23 cellular contexts compared by ENCODE assay signal in the genomic region with DNA sequence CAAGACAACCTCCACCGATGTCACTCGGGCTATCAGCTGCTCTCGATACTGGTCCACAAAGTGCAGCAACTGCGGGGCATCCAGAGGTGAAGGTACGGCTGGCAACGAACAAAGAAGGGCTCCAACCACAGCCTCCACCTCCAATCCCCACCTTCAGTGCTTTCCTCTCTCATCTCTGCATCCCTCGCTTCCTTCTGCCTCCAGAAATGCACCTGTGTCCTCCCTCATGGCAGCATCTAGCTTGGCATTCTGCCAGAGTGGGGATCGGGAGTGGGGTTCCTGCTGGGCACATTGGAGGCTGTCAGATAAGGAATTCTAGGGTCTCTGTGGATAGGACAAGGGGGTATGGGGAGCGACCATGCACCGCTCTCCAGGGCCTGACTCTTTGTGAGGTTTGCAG.
"Had no signal": no experiment of that assay in that cellular context is flagged by ENCODE, and none has a peak within 500 bp of the region (broad histone marks: within the 10 kb centered on the region; RNA-seq: fewer than 3 reads in every experiment).

No MANE protein-coding gene starts in this region.

- H3K9me3 Mint-ChIP-seq: activated CD4-positive, alpha-beta memory T cell treated with anti-CD3 and anti-CD28 coated beads for 36 hours; activated naive CD4-positive, alpha-beta T cell treated with anti-CD3 and anti-CD28 coated beads for 36 hours; activated T-cell treated with anti-CD3 and anti-CD28 coated beads, Interleukin-2, amount 50 U/mL, for 4 hours had no signal

- H3K79me2 ChIP-seq: parathyroid adenoma had no signal

- H3K27ac ChIP-seq: left lung, lower lobe of right lung, parathyroid adenoma, psoas muscle, tibial nerve had no signal

- H3K4me1 ChIP-seq: left lung, lower lobe of right lung, parathyroid adenoma, tibial nerve had no signal

- DNase-seq: activated CD4-positive, alpha-beta memory T cell treated with anti-CD3 and anti-CD28 coated beads for 36 hours; activated CD4-positive, alpha-beta T cell treated with anti-CD3 and anti-CD28 coated beads, Interleukin-2, amount 10 ng/mL, durations not matched to agents 24 days and 14 days; activated CD4-positive, CD25-positive, alpha-beta regulatory T cell treated with anti-CD3 and anti-CD28 coated beads, Interleukin-2, amount 50 U/mL, for 72 hours; activated CD8-positive, alpha-beta memory T cell treated with anti-CD3 and anti-CD28 coated beads, Interleukin-2, amount 50 U/mL, for 48 hours; activated effector memory CD4-positive, alpha-beta T cell treated with anti-CD3 and anti-CD28 coated beads, Interleukin-2, amount 50 U/mL, for 16 hours; activated naive CD4-positive, alpha-beta T cell treated with anti-CD3 and anti-CD28 coated beads for 36 hours; activated T-cell treated with anti-CD3 and anti-CD28 coated beads, Interleukin-2, amount 50 U/mL, for 4 hours; dermis blood vessel endothelial cell; effector CD4-positive, alpha-beta T cell; left lung; lower lobe of right lung; mesendoderm; mucosa of descending colon; nucleus accumbens; psoas muscle; stimulated activated CD4-positive, alpha-beta T cell treated with anti-CD3 and anti-CD28 coated beads, Interleukin-1b, Interleukin-23, amount 100 ng/mL, for 48 hours; stimulated activated CD4-positive, alpha-beta T cell treated with anti-CD3 and anti-CD28 coated beads, Interleukin-4, amount 100 ng/mL, for 4 hours; stimulated activated CD8-positive, alpha-beta memory T cell treated with anti-CD3 and anti-CD28 coated beads, Interleukin-4, amount 100 ng/mL, for 48 hours; T-helper 1 cell had no signal

- H2AFZ ChIP-seq: parathyroid adenoma had no signal

- H3K4me3 ChIP-seq: left lung, lower lobe of right lung, mucosa of descending colon, psoas muscle, smooth muscle cell, tibial nerve had no signal

- H3K4me3 Mint-ChIP-seq: activated CD4-positive, alpha-beta memory T cell treated with anti-CD3 and anti-CD28 coated beads for 36 hours; activated CD4-positive, alpha-beta T cell treated with anti-CD3 and anti-CD28 coated beads, Interleukin-2, amount 10 ng/mL, durations not matched to agents 24 days and 14 days; activated naive CD4-positive, alpha-beta T cell treated with anti-CD3 and anti-CD28 coated beads for 36 hours; activated T-cell treated with anti-CD3 and anti-CD28 coated beads, Interleukin-2, amount 50 U/mL, for 4 hours; stimulated activated memory B cell treated with anti-CD40 and anti-IgM and Interleukin-4, amounts not matched to agents 10 μg/mL and 1 μg/mL and 100 μg/mL, for 72 hours had no signal

- H3K27me3 Mint-ChIP-seq: activated CD4-positive, alpha-beta memory T cell treated with anti-CD3 and anti-CD28 coated beads for 36 hours; activated CD4-positive, alpha-beta T cell treated with anti-CD3 and anti-CD28 coated beads, Interleukin-2, amount 10 ng/mL, durations not matched to agents 24 days and 14 days; stimulated activated memory B cell treated with anti-CD40 and anti-IgM and Interleukin-4, amounts not matched to agents 10 μg/mL and 1 μg/mL and 100 μg/mL, for 72 hours had no signal

- H3K27ac Mint-ChIP-seq: activated CD4-positive, alpha-beta T cell treated with anti-CD3 and anti-CD28 coated beads, Interleukin-2, amount 10 ng/mL, durations not matched to agents 24 days and 14 days; activated naive CD4-positive, alpha-beta T cell treated with anti-CD3 and anti-CD28 coated beads for 36 hours; stimulated activated memory B cell treated with anti-CD40 and anti-IgM and Interleukin-4, amounts not matched to agents 10 μg/mL and 1 μg/mL and 100 μg/mL, for 72 hours had no signal

- H3K9me3 ChIP-seq: left lung, lower lobe of right lung, mucosa of descending colon, psoas muscle, tibial nerve had no signal

- H3K9ac ChIP-seq: parathyroid adenoma had no signal

- H3K27me3 ChIP-seq: left lung, tibial nerve had no signal

- ATAC-seq: activated T-cell treated with anti-CD3 and anti-CD28 coated beads, Interleukin-2, amount 50 U/mL, for 4 hours; left lung; lower lobe of right lung; mucosa of descending colon; psoas muscle; stimulated activated memory B cell treated with anti-CD40 and anti-IgM and Interleukin-4, amounts not matched to agents 10 μg/mL and 1 μg/mL and 100 μg/mL, for 72 hours had no signal
